ENCODE assay signal across 17 cellular contexts in genomic region chr5:140162781-140163180, GRCh38. TPM values are rescaled to one million over a fixed set of nuclear protein-coding genes. Genes with fewer than 3 reads are reported as not detected.
A peak's percentile ranks its signal among the peaks of the same experiment; 100 is the strongest.
DNase-seq lines count a peak whose midpoint lies in the region; ATAC-seq lines count a peak whose summit lies in the region.
"Had no signal": no experiment of that assay in that cellular context is flagged by ENCODE, and none has a peak within 500 bp of the region (broad histone marks: within the 10 kb centered on the region; RNA-seq: fewer than 3 reads in every experiment).

No MANE protein-coding gene starts in this region.

- H3K4me3 ChIP-seq in neuronal stem cell (ENCODE audit: low read length in 2 of 2): no peak overlapping the region
- H3K4me3 ChIP-seq: BLaER1, GM23248 had no signal

- H4K91ac ChIP-seq in neuronal stem cell (ENCODE audit: low read depth, low read length, poor library complexity): no peak overlapping the region

- H2BK12ac ChIP-seq in neuronal stem cell (ENCODE audit: low read length): no peak overlapping the region

- peaks cover 0 to 29% (median 3%) of the 10 kb centered on the region in 3 experiments for H3K27me3 ChIP-seq in neuronal stem cell (ENCODE audit: control insufficient read depth in 3 of 3, insufficient read depth in 3 of 3, low read depth in 1 of 3, low read length in 3 of 3)
- H3K27me3 ChIP-seq: BLaER1 had no signal

- peaks cover 2% of the 10 kb centered on the region for H3K79me1 ChIP-seq in neuronal stem cell (ENCODE audit: low read depth, low read length)

- H4K8ac ChIP-seq in neuronal stem cell (ENCODE audit: low read depth, low read length): no peak overlapping the region

- H3K4me2 ChIP-seq in neuronal stem cell (ENCODE audit: insufficient read depth, low read length, poor library complexity, severe bottlenecking): no peak overlapping the region
- H3K4me2 ChIP-seq: BLaER1 had no signal

- peak overlapping the region; percentile 57 for H3K23ac ChIP-seq in neuronal stem cell (ENCODE audit: low read depth, low read length, poor library complexity)

- H3K36me3 ChIP-seq in neuronal stem cell (replicated peaks in 1 of 2; ENCODE audit: control insufficient read depth in 2 of 2, insufficient read depth in 2 of 2, low read length in 2 of 2): no peaks in the 10 kb centered on the region
- H3K36me3 ChIP-seq: BLaER1 had no signal

- no peaks in the 10 kb centered on the region for H3K4me1 ChIP-seq in neuronal stem cell (ENCODE audit: control insufficient read depth in 2 of 2, insufficient read depth in 1 of 2, low read depth in 1 of 2, low read length in 2 of 2)
- H3K4me1 ChIP-seq: BLaER1 had no signal

- no peak overlapping the region for H3K9ac ChIP-seq in neuronal stem cell (ENCODE audit: low read depth, low read length, poor library complexity)
- H3K9ac ChIP-seq: BLaER1, GM23248 had no signal

- no peak overlapping the region for H3K14ac ChIP-seq in neuronal stem cell (ENCODE audit: low read length)

- ATAC-seq in esophagus mucosa: peak; percentile 24
- no peak for ATAC-seq in GM18870 (IDR thresholded peaks at IDR 0.05; ENCODE audit: unreplicated experiment)
- ATAC-seq in HG03439 (IDR thresholded peaks at IDR 0.05; ENCODE audit: unreplicated experiment): no peak
- ATAC-seq: CD8-positive, alpha-beta T cell had no signal

- H2BK120ac ChIP-seq in neuronal stem cell (ENCODE audit: low read depth, low read length): no peak overlapping the region

- DNase-seq in NCI-H2029 (lab: John Stamatoyannopoulos, UW): peak; percentile 51
- no peak for DNase-seq in NCI-H2029 treated with DMSO at 0.1 percent for 48 hours (lab: John Stamatoyannopoulos, UW)
- no peak for DNase-seq in neuronal stem cell (ENCODE audit: low spot score)
- DNase-seq: Caco-2; CD4-positive, CD25-positive, alpha-beta regulatory T cell; CD8-positive, alpha-beta T cell; DMS153; DND-41; GM23248; H7; HCEC 1CT had no signal

- no CpG with 5 or more reads among the region's 5 CpGs for WGBS in neuronal stem cell (ENCODE audit: extremely low coverage in 2 of 2, insufficient read length in 2 of 2, insufficient replicate concordance in 1 of 2), 2 donors

- H3K4ac ChIP-seq in neuronal stem cell (ENCODE audit: low read length): no peak overlapping the region

- peak overlapping the region; percentile 27 for H2AK5ac ChIP-seq in neuronal stem cell (ENCODE audit: low read depth, low read length)

- H2AFZ ChIP-seq in neuronal stem cell (ENCODE audit: low read length): no peak overlapping the region
- H2AFZ ChIP-seq: GM23248 had no signal

- H3K9me3 ChIP-seq in neuronal stem cell (replicated peaks in 1 of 2; ENCODE audit: control insufficient read depth in 2 of 2, insufficient read depth in 1 of 2, low read depth in 1 of 2, low read length in 2 of 2): no peaks in the 10 kb centered on the region
- H3K9me3 ChIP-seq: BLaER1, Caco-2 had no signal

- H2BK5ac ChIP-seq in neuronal stem cell (ENCODE audit: low read length): no peak overlapping the region

- H3K18ac ChIP-seq in neuronal stem cell (ENCODE audit: low read length): no peak overlapping the region

- H3K27ac ChIP-seq in neuronal stem cell (replicated peaks; ENCODE audit: low read length): no peak overlapping the region
- H3K27ac ChIP-seq: 22Rv1, BLaER1, C4-2B, GM23248 had no signal

- peak overlapping the region; percentile 56 for H2BK15ac ChIP-seq in neuronal stem cell (ENCODE audit: low read length)

RNA-seq across cellular contexts. Expression of gene CYSTM1, which starts 12.2 kb away (rescaled TPM):
- 11.4 TPM for total RNA-seq in esophagus mucosa
- 35.6 TPM for polyA plus RNA-seq in neuronal stem cell (2013, experiment 1 of 2)
- polyA plus RNA-seq in neuronal stem cell (2013, experiment 2 of 2): 35.7 TPM

RNA-seq across cellular contexts. Expression of gene IGIP, which starts 37.0 kb away (rescaled TPM):
- 2.6 TPM for total RNA-seq in esophagus mucosa
- polyA plus RNA-seq in neuronal stem cell (2013, experiment 1 of 2): 0.47 TPM
- 0.42 TPM for polyA plus RNA-seq in neuronal stem cell (2013, experiment 2 of 2)

RNA-seq across cellular contexts. Expression of gene PURA, which starts 48.9 kb away (rescaled TPM):
- 7.3 TPM for total RNA-seq in esophagus mucosa
- polyA plus RNA-seq in neuronal stem cell (2013, experiment 1 of 2): 1.3 TPM
- polyA plus RNA-seq in neuronal stem cell (2013, experiment 2 of 2): 1.6 TPM
